Comparison of ENCODE assay signal across 26 cellular contexts in genomic region chr14:70166530-70167203, GRCh38.
"Had no signal": no experiment of that assay in that cellular context is flagged by ENCODE, and none has a peak within 500 bp of the region (broad histone marks: within the 10 kb centered on the region; RNA-seq: fewer than 3 reads in every experiment).

No MANE protein-coding gene starts in this region.

- H3K4me1 ChIP-seq: stomach, suprapubic skin, testis, thyroid gland, tibial artery, tibial nerve, transverse colon, upper lobe of left lung, upper lobe of right lung, uterus, vagina had no signal

- H3K4me3 ChIP-seq: stomach, suprapubic skin, testis, thoracic aorta, thyroid gland, tibial artery, tibial nerve, transverse colon, upper lobe of left lung, upper lobe of right lung, uterus, vagina had no signal

- DNase-seq: stimulated activated CD4-positive, alpha-beta T cell treated with anti-CD3 and anti-CD28 coated beads, Interleukin-2, amount 100 ng/mL, for 48 hours; stimulated activated CD4-positive, alpha-beta T cell treated with anti-CD3 and anti-CD28 coated beads, Interleukin-4, amount 100 ng/mL, for 1 hour; stimulated activated CD4-positive, alpha-beta T cell treated with anti-CD3 and anti-CD28 coated beads, Interleukin-4, amount 100 ng/mL, for 24 hours; stimulated activated CD4-positive, alpha-beta T cell treated with anti-CD3 and anti-CD28 coated beads, Interleukin-4, amount 100 ng/mL, for 4 hours; stimulated activated CD8-positive, alpha-beta memory T cell treated with anti-CD3 and anti-CD28 coated beads, Interleukin-4, amount 100 ng/mL, for 48 hours; stimulated activated naive B cell treated with anti-CD40 and anti-IgM and Interleukin-4, amounts not matched to agents 10 μg/mL and 1 μg/mL and 100 μg/mL, for 72 hours; stimulated activated naive CD4-positive, alpha-beta T cell; stimulated activated naive CD4-positive, alpha-beta T cell treated with Interleukin-2 at 50 U/mL for 16 hours; stimulated activated naive CD8-positive, alpha-beta T cell treated with anti-CD3 and anti-CD28 coated beads, Interleukin-15, amount 100 ng/mL, for 72 hours; stimulated activated naive CD8-positive, alpha-beta T cell treated with anti-CD3 and anti-CD28 coated beads, Interleukin-15, Interleukin-2, amounts not matched to agents 100 U/mL and 50 U/mL, for 24 hours; stomach; substantia nigra; testis; thyroid gland; tibial artery; transverse colon; trophoblast cell; upper lobe of left lung; upper lobe of right lung; uterus had no signal

- H3K27ac ChIP-seq: stomach, suprapubic skin, testis, thoracic aorta, thyroid gland, tibial artery, tibial nerve, transverse colon, upper lobe of left lung, upper lobe of right lung, uterus, vagina had no signal

- H3K9me3 ChIP-seq: stomach, suprapubic skin, testis, thoracic aorta, thyroid gland, tibial artery, tibial nerve, transverse colon, upper lobe of left lung, upper lobe of right lung, uterus, vagina had no signal

- H3K36me3 ChIP-seq: stomach, suprapubic skin, thoracic aorta, thyroid gland, tibial artery, tibial nerve, transverse colon, upper lobe of left lung, upper lobe of right lung, uterus, vagina had no signal

- H3K27me3 ChIP-seq: suprapubic skin, testis, thyroid gland, tibial nerve, transverse colon, upper lobe of left lung, upper lobe of right lung, uterus, vagina had no signal

- ATAC-seq: stimulated activated effector memory CD8-positive, alpha-beta T cell treated with anti-CD3 and anti-CD28 coated beads, Interleukin-12 subunit alpha, Interleukin-12 subunit beta, amount 100 ng/mL, for 72 hours; stimulated activated memory B cell treated with anti-CD40 and anti-IgM and Interleukin-4, amounts not matched to agents 10 μg/mL and 1 μg/mL and 100 μg/mL, for 72 hours; stimulated activated naive B cell treated with anti-CD40 and anti-IgM and Interleukin-4, amounts not matched to agents 10 μg/mL and 1 μg/mL and 100 μg/mL, for 72 hours; stimulated activated naive CD8-positive, alpha-beta T cell treated with anti-CD3 and anti-CD28 coated beads, Interleukin-15, amount 100 ng/mL, for 72 hours; stimulated activated naive CD8-positive, alpha-beta T cell treated with anti-CD3 and anti-CD28 coated beads, Interleukin-15, Interleukin-2, amounts not matched to agents 100 U/mL and 50 U/mL, for 24 hours; upper lobe of right lung had no signal
